Comparison of ENCODE assay signal across 9 cellular contexts in the genomic region with DNA sequence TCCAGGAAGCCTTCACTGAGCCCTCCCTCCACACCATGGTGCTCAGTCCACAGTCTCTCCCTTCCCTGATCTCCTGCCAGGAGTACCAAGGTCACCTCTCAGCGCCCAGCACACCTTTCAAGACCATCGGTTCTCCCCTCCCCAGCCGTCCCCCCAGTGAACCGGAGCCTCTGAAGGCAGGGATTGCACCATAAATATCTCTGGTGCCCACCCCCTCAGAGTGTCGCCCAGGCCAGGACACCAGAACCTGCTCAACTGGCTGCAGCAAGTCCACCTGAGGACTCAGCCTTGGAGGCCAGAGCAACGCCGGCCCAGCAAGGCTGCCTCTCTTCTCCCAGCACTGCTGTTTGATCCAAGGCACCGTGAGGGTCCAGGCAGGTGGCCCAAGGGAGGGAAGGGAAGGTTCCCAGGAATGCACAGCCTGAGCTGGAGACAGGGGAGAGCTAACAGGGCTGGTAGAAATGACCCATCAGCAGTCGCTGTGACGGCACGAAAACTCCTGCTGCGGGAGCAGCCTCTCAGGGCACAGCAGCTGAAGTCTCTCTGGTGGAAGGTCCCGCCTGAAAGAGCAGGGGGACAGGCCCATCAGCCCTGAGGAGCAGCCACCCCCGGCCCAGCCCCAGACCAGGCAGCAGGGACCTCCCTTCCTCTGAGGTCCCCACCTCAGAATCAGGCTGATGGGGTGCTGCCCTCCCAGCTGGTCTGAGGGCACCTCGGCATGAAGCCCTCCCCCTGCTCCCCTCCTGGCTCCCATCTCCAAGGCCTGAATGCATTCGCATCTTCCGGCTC.
"Had no signal": no experiment of that assay in that cellular context is flagged by ENCODE, and none has a peak within 500 bp of the region (broad histone marks: within the 10 kb centered on the region; RNA-seq: fewer than 3 reads in every experiment).

No MANE protein-coding gene starts in this region.

- H3K27ac Mint-ChIP-seq: activated T-helper 17 cell treated with anti-CD3 and anti-CD28 coated beads, Interleukin-2, amount 50 U/mL, for 72 hours; dendritic cell treated with granulocyte-macrophage colony-stimulating factor and Interleukin-4, amounts not matched to agents 40 ng/mL and 50 ng/mL, for 4 days; T-helper 2 cell treated with Interferon-gamma antibody and Interleukin-4, amounts not matched to agents 5 μg/mL and 100 μg/mL, for 36 hours had no signal

- H3K4me1 ChIP-seq: adrenal gland, tibial nerve had no signal

- H3K4me1 Mint-ChIP-seq: activated T-helper 17 cell treated with anti-CD3 and anti-CD28 coated beads, Interleukin-2, amount 50 U/mL, for 72 hours; central memory CD8-positive, alpha-beta T cell had no signal

- H3K4me3 ChIP-seq: adrenal gland, lung, tibial nerve had no signal

- H3K27me3 ChIP-seq: adrenal gland had no signal

- H3K36me3 ChIP-seq: adrenal gland, tibial nerve had no signal

- H3K9me3 ChIP-seq: adrenal gland, tibial nerve had no signal

- H3K36me3 Mint-ChIP-seq: naive thymus-derived CD4-positive, alpha-beta T cell had no signal

- DNase-seq: SIG-M5 had no signal

- H3K27ac ChIP-seq: adrenal gland, tibial nerve had no signal

- H3K9me3 Mint-ChIP-seq: activated T-helper 17 cell treated with anti-CD3 and anti-CD28 coated beads, Interleukin-2, amount 50 U/mL, for 72 hours; central memory CD8-positive, alpha-beta T cell; dendritic cell treated with granulocyte-macrophage colony-stimulating factor and Interleukin-4, amounts not matched to agents 40 ng/mL and 50 ng/mL, for 4 days; naive thymus-derived CD4-positive, alpha-beta T cell; T-helper 2 cell treated with Interferon-gamma antibody and Interleukin-4, amounts not matched to agents 5 μg/mL and 100 μg/mL, for 36 hours had no signal

- H3K4me3 Mint-ChIP-seq: activated T-helper 17 cell treated with anti-CD3 and anti-CD28 coated beads, Interleukin-2, amount 50 U/mL, for 72 hours; central memory CD8-positive, alpha-beta T cell; dendritic cell treated with granulocyte-macrophage colony-stimulating factor and Interleukin-4, amounts not matched to agents 40 ng/mL and 50 ng/mL, for 4 days; naive thymus-derived CD4-positive, alpha-beta T cell; T-helper 2 cell treated with Interferon-gamma antibody and Interleukin-4, amounts not matched to agents 5 μg/mL and 100 μg/mL, for 36 hours had no signal
